22 cellular contexts compared by ENCODE assay signal in genomic region chr3:57818772-57819171, GRCh38.
"Had no signal": no experiment of that assay in that cellular context is flagged by ENCODE, and none has a peak within 500 bp of the region (broad histone marks: within the 10 kb centered on the region; RNA-seq: fewer than 3 reads in every experiment).

No MANE protein-coding gene starts in this region.

- H3K27ac ChIP-seq: colonic mucosa, heart left ventricle, lower lobe of right lung, spleen, thoracic aorta, transverse colon had no signal

- H3K27me3 Mint-ChIP-seq: memory B cell; stimulated activated naive B cell treated with anti-CD40 and anti-IgM and Interleukin-4, amounts not matched to agents 10 μg/mL and 1 μg/mL and 100 μg/mL, for 72 hours; stimulated activated naive CD8-positive, alpha-beta T cell treated with anti-CD3 and anti-CD28 coated beads, Interleukin-15, amount 100 ng/mL, for 72 hours had no signal

- H3K36me3 ChIP-seq: colonic mucosa, heart left ventricle, lower lobe of right lung, thoracic aorta, transverse colon had no signal

- ATAC-seq: heart left ventricle; left lobe of liver; lower lobe of right lung; natural killer cell; sciatic nerve; stimulated activated naive B cell treated with anti-CD40 and anti-IgM and Interleukin-4, amounts not matched to agents 10 μg/mL and 1 μg/mL and 100 μg/mL, for 72 hours; stimulated activated naive CD8-positive, alpha-beta T cell treated with anti-CD3 and anti-CD28 coated beads, Interleukin-15, amount 100 ng/mL, for 72 hours had no signal

- H3K27me3 ChIP-seq: colonic mucosa, heart left ventricle, spleen, transverse colon had no signal

- H3K9me3 Mint-ChIP-seq: memory B cell; mesothelial cell of epicardium; natural killer cell; neural crest cell; stimulated activated naive B cell treated with anti-CD40 and anti-IgM and Interleukin-4, amounts not matched to agents 10 μg/mL and 1 μg/mL and 100 μg/mL, for 72 hours; stimulated activated naive CD8-positive, alpha-beta T cell treated with anti-CD3 and anti-CD28 coated beads, Interleukin-15, amount 100 ng/mL, for 72 hours had no signal

- H3K36me3 Mint-ChIP-seq: mesothelial cell of epicardium, natural killer cell had no signal

- H3K9me3 ChIP-seq: colonic mucosa, heart left ventricle, lower lobe of right lung, spleen, thoracic aorta, transverse colon had no signal

- H3K4me3 ChIP-seq: colonic mucosa, heart left ventricle, lower lobe of right lung, spleen, thoracic aorta, transverse colon had no signal

- H3K4me1 ChIP-seq: colonic mucosa had no signal

- DNase-seq: colonic mucosa; dermis blood vessel endothelial cell; heart left ventricle; hippocampal formation; islet precursor cell; lower lobe of right lung; natural killer cell; posterior cingulate gyrus; spleen; stimulated activated CD4-positive, alpha-beta T cell treated with anti-CD3 and anti-CD28 coated beads, Interleukin-15, amount 100 ng/mL, for 24 hours; stimulated activated CD4-positive, alpha-beta T cell treated with anti-CD3 and anti-CD28 coated beads, Interleukin-1b, Interleukin-23, amount 100 ng/mL, for 48 hours; stimulated activated CD4-positive, alpha-beta T cell treated with anti-CD3 and anti-CD28 coated beads, Interleukin-4, amount 100 ng/mL, for 24 hours; stimulated activated naive B cell treated with anti-CD40 and anti-IgM and Interleukin-4, amounts not matched to agents 10 μg/mL and 1 μg/mL and 100 μg/mL, for 72 hours; stimulated activated naive CD8-positive, alpha-beta T cell treated with anti-CD3 and anti-CD28 coated beads, Interleukin-15, amount 100 ng/mL, for 72 hours; transverse colon had no signal

- H3K4me3 Mint-ChIP-seq: memory B cell; mesothelial cell of epicardium; natural killer cell; neural crest cell; stimulated activated naive B cell treated with anti-CD40 and anti-IgM and Interleukin-4, amounts not matched to agents 10 μg/mL and 1 μg/mL and 100 μg/mL, for 72 hours; stimulated activated naive CD8-positive, alpha-beta T cell treated with anti-CD3 and anti-CD28 coated beads, Interleukin-15, amount 100 ng/mL, for 72 hours had no signal

- H3K27ac Mint-ChIP-seq: memory B cell; mesothelial cell of epicardium; stimulated activated naive B cell treated with anti-CD40 and anti-IgM and Interleukin-4, amounts not matched to agents 10 μg/mL and 1 μg/mL and 100 μg/mL, for 72 hours had no signal

- FAIRE-seq: frontal cortex had no signal
